ENCODE assay signal across 9 cellular contexts in genomic region chr4:2059034-2059725, GRCh38. TPM values are rescaled to one million over a fixed set of nuclear protein-coding genes. Genes with fewer than 3 reads are reported as not detected.
DNase-seq lines count a peak whose midpoint lies in the region; ATAC-seq, FAIRE-seq and TF ChIP-seq lines count a peak whose summit lies in the region.
"Had no signal": no experiment of that assay in that cellular context is flagged by ENCODE, and none has a peak within 500 bp of the region (broad histone marks: within the 10 kb centered on the region; RNA-seq: fewer than 3 reads in every experiment).

A gene with protein sequence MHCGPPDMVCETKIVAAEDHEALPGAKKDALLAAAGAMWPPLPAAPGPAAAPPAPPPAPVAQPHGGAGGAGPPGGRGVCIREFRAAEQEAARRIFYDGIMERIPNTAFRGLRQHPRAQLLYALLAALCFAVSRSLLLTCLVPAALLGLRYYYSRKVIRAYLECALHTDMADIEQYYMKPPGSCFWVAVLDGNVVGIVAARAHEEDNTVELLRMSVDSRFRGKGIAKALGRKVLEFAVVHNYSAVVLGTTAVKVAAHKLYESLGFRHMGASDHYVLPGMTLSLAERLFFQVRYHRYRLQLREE (plus strand): TSS chr4:2059327. CDS start chr4:2059512, 185 bp downstream.

- no peaks in the 10 kb centered on the region for H4K20me1 ChIP-seq in GM12878 (ENCODE audit: control insufficient read depth, insufficient read depth)

- BruUV-seq in GM12878 (replicated peaks; lab: Mats Ljungman, UMichigan), result no TSS peak

- ATAC-seq in GM12878, result peak; percentile 53; the same call in 1 of the 3 replicates
- peak; percentile 59 for ATAC-seq in stimulated activated naive CD8-positive, alpha-beta T cell treated with anti-CD3 and anti-CD28 coated beads, Interleukin-15, amount 100 ng/mL, for 72 hours
- no peak for ATAC-seq in HG02884 (IDR thresholded peaks at IDR 0.05; ENCODE audit: unreplicated experiment)

- intact Hi-C loops in GM12878 (cut with micrococcal nuclease; ENCODE audit: unreplicated experiment), result no loop called here

- H3K27ac ChIP-seq in GM12878 (ENCODE audit: control insufficient read depth, insufficient read depth), result no peak within 1 kb of the TSS

- no peak for TF ChIP-seq EP300 in GM12878 (IDR thresholded peaks at IDR 0.05; ENCODE audit: borderline replicate concordance in 1 of 2, control insufficient read depth in 1 of 2, low read depth in 2 of 2, low read length in 2 of 2)

- H3K4me1 Mint-ChIP-seq in stimulated activated naive CD8-positive, alpha-beta T cell treated with anti-CD3 and anti-CD28 coated beads, Interleukin-15, amount 100 ng/mL, for 72 hours, result no peaks in the 10 kb centered on the region

- CTCF ChIA-PET in GM12878 (lab: Yijun Ruan, JAX), result no interaction called here

- no CpG with 5 or more reads among the region's 122 CpGs for WGBS in GM12878 (ENCODE audit: insufficient coverage, insufficient replicate concordance, low lambda C conversion rate, missing lambda C conversion rate)

- H3K9me3 Mint-ChIP-seq in stimulated activated naive CD8-positive, alpha-beta T cell treated with anti-CD3 and anti-CD28 coated beads, Interleukin-15, amount 100 ng/mL, for 72 hours, result no peaks in the 10 kb centered on the region
- H3K9me3 Mint-ChIP-seq: CD8-positive, alpha-beta memory T cell had no signal

- no peak within 1 kb of the TSS for H2AFZ ChIP-seq in GM12878 (ENCODE audit: control insufficient read depth, low read depth, low read length)

- TF ChIP-seq POLR2A in GM12878 (IDR thresholded peaks at IDR 0.05; ENCODE audit: low read depth, low read length), result no peak

- no peak for TF ChIP-seq CTCF in GM12878 (IDR thresholded peaks at IDR 0.05 in 2 of 3, conservative IDR thresholded peaks at IDR 0.05 in 1 of 3; ENCODE audit: control insufficient read depth in 2 of 3, extremely low read depth in 1 of 3, insufficient read depth in 1 of 3, low read depth in 3 of 3, low read length in 3 of 3)
- no peak for TF ChIP-seq CTCF in kidney epithelial cell (IDR thresholded peaks at IDR 0.05; ENCODE audit: insufficient read depth, low read length, poor library complexity, severe bottlenecking)

- SMC1A ChIA-PET in GM12878 (lab: Charles Lee; ENCODE audit: uncharacterized antibody, unreplicated experiment), result no interaction called here

- POLR2A ChIA-PET in GM12878 (lab: Charles Lee), result interaction anchor here (0.6 kb wide), 1 partner anchor 1247 kb away, joined by 3 read pairs; no protein-coding TSS in a partner anchor

- peak within 1 kb of the TSS; percentile 25; the same call in 1 of the 2 replicates for H3K4me2 ChIP-seq in GM12878 (ENCODE audit: control insufficient read depth, insufficient read depth)

- H3K27ac Mint-ChIP-seq in stimulated activated naive CD8-positive, alpha-beta T cell treated with anti-CD3 and anti-CD28 coated beads, Interleukin-15, amount 100 ng/mL, for 72 hours, result no peak within 1 kb of the TSS
- H3K27ac Mint-ChIP-seq: CD8-positive, alpha-beta memory T cell had no signal

- RAD21 ChIA-PET in GM12878 (lab: Charles Lee; ENCODE audit: unreplicated experiment), result no interaction called here

- no peak within 1 kb of the TSS for H3K9ac ChIP-seq in GM12878 (ENCODE audit: control insufficient read depth, insufficient read depth, low read length)

- H3K4me3 Mint-ChIP-seq in stimulated activated naive CD8-positive, alpha-beta T cell treated with anti-CD3 and anti-CD28 coated beads, Interleukin-15, amount 100 ng/mL, for 72 hours, result peak within 1 kb of the TSS in 1 of 2 donors; percentile 41

- no peaks in the 10 kb centered on the region for H3K36me3 ChIP-seq in GM12878 (ENCODE audit: control insufficient read depth in 2 of 2, insufficient read depth in 2 of 2, low read length in 1 of 2)
- no peaks in the 10 kb centered on the region for H3K36me3 ChIP-seq in kidney epithelial cell (ENCODE audit: control insufficient read depth, insufficient read depth, low read length)

- no peaks in the 10 kb centered on the region for H3K4me1 ChIP-seq in GM12878 (ENCODE audit: control insufficient read depth, insufficient read depth, low read length)

- TF ChIP-seq RAD21 in GM12878 (IDR thresholded peaks at IDR 0.05; ENCODE audit: insufficient read depth, low read depth, low read length), result no peak

- peaks cover 50% of the 10 kb centered on the region for H3K27me3 Mint-ChIP-seq in stimulated activated naive CD8-positive, alpha-beta T cell treated with anti-CD3 and anti-CD28 coated beads, Interleukin-15, amount 100 ng/mL, for 72 hours

- peak; percentile 42 for DNase-seq in NCI-H748 (lab: John Stamatoyannopoulos, UW; ENCODE audit: unreplicated experiment)
- no peak for DNase-seq in NCI-H748 treated with DMSO at 0.1 percent for 48 hours (lab: John Stamatoyannopoulos, UW)
- peak; percentile 46 for DNase-seq in NCI-H226
- DNase-seq in GM12878 (ENCODE audit: low read depth, low spot score), result no peak
- DNase-seq in kidney epithelial cell (ENCODE audit: low read depth), result no peak
- no peak for DNase-seq in stimulated activated naive CD8-positive, alpha-beta T cell treated with anti-CD3 and anti-CD28 coated beads, Interleukin-15, amount 100 ng/mL, for 72 hours
- DNase-seq in T1000 (lab: John Stamatoyannopoulos, UW), result no peak

- H3K4me3 ChIP-seq in GM12878 (no peak within 1 kb of the TSS), kidney epithelial cell (ENCODE audit: low read depth, low read length) (peak within 1 kb of the TSS; percentile 43)

- FAIRE-seq in GM12878 (lab: Jason Lieb, UNC), result no peak

- H3K79me2 ChIP-seq in GM12878 (ENCODE audit: control insufficient read depth, insufficient read depth, low read length), result no peaks in the 10 kb centered on the region

- in situ Hi-C loops in GM12878 (cut with MboI), result no loop called here

- H3K27me3 ChIP-seq in GM12878 (replicated peaks in 1 of 2; ENCODE audit: control insufficient read depth in 2 of 2, insufficient read depth in 2 of 2, low read length in 1 of 2) (peaks cover 2 to 3% of the 10 kb centered on the region in 2 experiments; a peak in 3 of 4 replicates), kidney epithelial cell (ENCODE audit: control insufficient read depth, insufficient read depth, low read length) (peaks cover 34% of the 10 kb centered on the region)

- H3K9me3 ChIP-seq in GM12878 (replicated peaks; ENCODE audit: control insufficient read depth, insufficient read depth, low read length), result no peaks in the 10 kb centered on the region

TF ChIP-seq in GM12878, 131 proteins besides CTCF, POLR2A, EP300 and RAD21:
- peak in 1 of 2 experiments; percentile 83; a peak in 2 of 3 replicates for TF ChIP-seq EGR1 (IDR thresholded peaks at IDR 0.05; ENCODE audit: borderline replicate concordance in 1 of 2, low read depth in 2 of 2, low read length in 2 of 2)
- no peak for TF ChIP-seq FOXK2 (IDR thresholded peaks at IDR 0.05)

RNA-seq across cellular contexts. Expression of the gene that starts here (rescaled TPM):
- 0.21 TPM in 1 of 2 replicates, not detected in the other for total RNA-seq in GM12878 (2013; cell fraction: nucleolus; rRNA removed)
- total RNA-seq in GM12878 (2014; rRNA removed) (under 0.01 and 0.11 TPM in 2 replicates), GM12878 (2014; rRNA removed; fragmentation: Illumina TruSeq; extraction: Trizol) (not detected in 2 replicates), GM12878 (2021) (0.19 and 0.31 TPM in 2 replicates), kidney epithelial cell (9.0 and 9.4 TPM in 2 replicates)
- 0.12 TPM for polyA plus RNA-seq in GM12878 (2011; ENCODE audit: low read depth)
- polyA plus RNA-seq in GM12878 (2011; rRNA removed) (0.09 and 0.14 TPM in 2 replicates), GM12878 (2014; fragmentation: Illumina TruSeq; extraction: Trizol) (0.01 and 0.03 TPM in 2 replicates), GM12878 (2014; fragmentation: Nextera tagmentation; extraction: Ambion mirVana) (not detected), GM12878 (2014; rRNA removed) (0.08 and 0.10 TPM in 2 replicates), GM12878 (2016; fragmentation: Nextera tagmentation; extraction: Ambion mirVana) (not detected)
- 0.18 and 0.23 TPM in 2 replicates for polyA plus RNA-seq in GM12878 (2011; cell fraction: cytosol; rRNA removed)
- polyA plus RNA-seq in GM12878 (2011; cell fraction: nucleus; rRNA removed), result 0.57 and 0.59 TPM in 2 replicates
- 0.14 and 0.20 TPM in 2 replicates for polyA plus RNA-seq in GM12878 (2012)
- 0.46 and 3.9 TPM in 2 replicates for polyA minus RNA-seq in GM12878 (2011; rRNA and poly(A)+ RNA removed)
- polyA minus RNA-seq in GM12878 (2011; cell fraction: cytosol; rRNA and poly(A)+ RNA removed), result 0.21 TPM in 1 of 2 replicates, not detected in the other
- 0.12 and 0.19 TPM in 2 replicates for polyA minus RNA-seq in GM12878 (2011; cell fraction: nucleus; rRNA and poly(A)+ RNA removed)
- polyA plus RNA-seq: CD8-positive, alpha-beta memory T cell had no signal

Comparison
In these comparisons a context has a peak if more than half of its experiments do, and no peak if none do; other contexts are left out.
1. DNase-seq: peak in NCI-H748 (single experiment) and NCI-H226 (single experiment); none in NCI-H748 treated with DMSO at 0.1 percent for 48 hours (single experiment), GM12878 (single experiment), kidney epithelial cell (single experiment), stimulated activated naive CD8-positive, alpha-beta T cell treated with anti-CD3 and anti-CD28 coated beads, Interleukin-15, amount 100 ng/mL, for 72 hours (0 of 2) and T1000 (single experiment).